In genomic region chr1:227261501-227261900, GRCh38 we compare ENCODE assay signal across 10 cellular contexts.
"Had no signal": no experiment of that assay in that cellular context is flagged by ENCODE, and none has a peak within 500 bp of the region (broad histone marks: within the 10 kb centered on the region; RNA-seq: fewer than 3 reads in every experiment).

No MANE protein-coding gene starts in this region.

- H3K4me3 Mint-ChIP-seq: GM23338, H9, HFFc6 had no signal

- DNase-seq: H9, HCEC 1CT, HFFc6, IMR-90, KG1 had no signal

- ATAC-seq: GM23338, K562 had no signal

- H3K9me3 Mint-ChIP-seq: GM23338, H9, HFFc6 had no signal

- H3K27ac Mint-ChIP-seq: GM23338, HFFc6 had no signal

- FAIRE-seq: H1, H54, HTR-8/SVneo, K562 had no signal
